ENCODE assay signal across 26 cellular contexts in the genomic region with DNA sequence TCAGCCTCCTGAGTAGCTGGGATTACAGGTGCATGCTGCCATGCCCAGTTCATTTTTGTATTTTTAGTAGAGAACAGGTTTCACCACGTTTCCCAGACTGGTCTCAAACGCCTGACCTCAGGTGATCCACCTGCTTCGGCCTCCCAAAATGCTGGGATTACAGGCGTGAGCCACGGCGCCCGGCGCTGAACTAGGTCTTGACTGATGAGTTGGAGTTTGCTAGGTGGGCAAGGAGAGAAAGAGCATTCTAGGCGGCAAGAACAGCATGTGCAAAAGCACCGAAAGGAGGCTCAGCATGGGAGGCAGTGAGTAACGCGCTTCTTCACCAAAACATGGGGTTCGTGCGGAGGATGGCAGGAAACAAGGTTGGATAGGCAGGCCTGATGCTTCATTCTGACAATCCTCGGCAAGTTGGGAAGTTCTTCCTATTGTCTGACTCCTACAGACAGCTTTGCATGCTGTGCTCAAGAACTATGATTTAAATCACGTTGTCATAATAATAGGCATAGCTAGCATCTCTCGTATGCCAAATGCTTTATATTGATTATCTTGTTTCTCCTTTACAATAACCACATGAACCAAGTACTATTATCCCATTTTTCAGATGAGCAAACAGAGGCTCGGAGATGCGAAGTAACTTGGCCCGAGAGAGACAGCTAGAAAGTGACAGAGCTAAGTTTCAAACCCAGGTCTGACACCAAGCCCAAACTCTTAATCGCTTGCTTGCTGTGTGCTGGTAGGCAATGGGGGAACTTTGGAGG. TPM values are rescaled to one million over a fixed set of nuclear protein-coding genes. Genes with fewer than 3 reads are reported as not detected.
DNase-seq lines count a peak whose midpoint lies in the region; ATAC-seq, FAIRE-seq and TF ChIP-seq lines count a peak whose summit lies in the region.
"Had no signal": no experiment of that assay in that cellular context is flagged by ENCODE, and none has a peak within 500 bp of the region (broad histone marks: within the 10 kb centered on the region; RNA-seq: fewer than 3 reads in every experiment).

No MANE protein-coding gene starts in this region.

- TF ChIP-seq CTCF in K562 (IDR thresholded peaks at IDR 0.05 in 2 of 3, conservative IDR thresholded peaks at IDR 0.05 in 1 of 3; ENCODE audit: insufficient read depth in 2 of 3, low read depth in 1 of 3, low read length in 3 of 3): no peak
- TF ChIP-seq CTCF in endothelial cell (IDR thresholded peaks at IDR 0.05; ENCODE audit: unreplicated experiment): no peak
- TF ChIP-seq CTCF in progenitor cell of endocrine pancreas (IDR thresholded peaks at IDR 0.05; ENCODE audit: unreplicated experiment): no peak

- no peak overlapping the region for H2AFZ ChIP-seq in K562 (ENCODE audit: low read depth, low read length)

- FAIRE-seq in K562 (lab: Jason Lieb, UNC): no peak
- FAIRE-seq: A204.1, G401.6, GM12891 had no signal

- H3K4me1 ChIP-seq in NT2/D1 (ENCODE audit: insufficient read depth, insufficient read length) (peaks cover 14% of the 10 kb centered on the region), K562 (replicated peaks in 1 of 2; ENCODE audit: control insufficient read depth in 2 of 2, insufficient read depth in 2 of 2, low read length in 2 of 2) (no peaks in the 10 kb centered on the region)
- H3K4me1 ChIP-seq: BE2C had no signal

- no peak for DNase-seq in NT2/D1 (ENCODE audit: low read depth, low spot score)
- no peak for DNase-seq in K562 (ENCODE audit: extremely low read depth in 1 of 4, low spot score in 3 of 4)
- no peak for DNase-seq in endothelial cell (ENCODE audit: low spot score)
- DNase-seq in progenitor cell of endocrine pancreas (ENCODE audit: low spot score, unreplicated experiment): no peak
- DNase-seq in DMS53 (lab: John Stamatoyannopoulos, UW): no peak
- DNase-seq in stimulated activated CD4-positive, alpha-beta T cell treated with anti-CD3 and anti-CD28 coated beads, Interleukin-12 subunit alpha, Interleukin-12 subunit beta, amount 100 ng/mL, for 4 hours: no peak
- DNase-seq: 8988T; ACHN; BE2C; C1 segment of cervical spinal cord; CD4-positive, alpha-beta memory T cell; CD4-positive, CD25-positive, alpha-beta regulatory T cell; CD8-positive, alpha-beta memory T cell; COR-L47; DMS 273 treated with DMSO at 0.1 percent for 48 hours; DMS153; DMS79 treated with DMSO at 0.1 percent for 48 hours; GF-D8 had no signal

- WGBS in K562 (ENCODE audit: insufficient coverage, low coverage, missing lambda C conversion rate): 6% methylated on average over 21 of the region's 21 CpGs

- H3K9me3 Mint-ChIP-seq in endothelial cell (ENCODE audit: unreplicated experiment) (no peaks in the 10 kb centered on the region), progenitor cell of endocrine pancreas (ENCODE audit: low read depth) (no peaks in the 10 kb centered on the region)
- H3K9me3 Mint-ChIP-seq: CD4-positive, CD25-positive, alpha-beta regulatory T cell; CD8-positive, alpha-beta memory T cell had no signal

- H3K27ac ChIP-seq in K562 (ENCODE audit: extremely low read depth, low read depth, low read length): no peak overlapping the region
- H3K27ac ChIP-seq: BLaER1 had no signal

- H3K27me3 Mint-ChIP-seq in endothelial cell (ENCODE audit: unreplicated experiment) (peaks cover 6% of the 10 kb centered on the region), progenitor cell of endocrine pancreas (peaks cover 20% of the 10 kb centered on the region)

- H3K36me3 Mint-ChIP-seq in endothelial cell (ENCODE audit: low read depth, unreplicated experiment) (no peaks in the 10 kb centered on the region), progenitor cell of endocrine pancreas (ENCODE audit: insufficient read depth) (no peaks in the 10 kb centered on the region)
- H3K36me3 Mint-ChIP-seq: CD14-positive monocyte had no signal

- no peaks in the 10 kb centered on the region for H3K79me2 ChIP-seq in K562 (ENCODE audit: control insufficient read depth, insufficient read depth, low read length)

- ATAC-seq in K562 (no peak), HG03442 (IDR thresholded peaks at IDR 0.05; ENCODE audit: unreplicated experiment) (no peak)

- in situ Hi-C loops in K562 (cut with MboI): no loop called here

- H3K27ac Mint-ChIP-seq in endothelial cell (ENCODE audit: unreplicated experiment) (peak overlapping the region; percentile 40), progenitor cell of endocrine pancreas (peak overlapping the region; percentile 13)
- H3K27ac Mint-ChIP-seq: CD8-positive, alpha-beta memory T cell had no signal

- H3K4me3 ChIP-seq in NT2/D1 (ENCODE audit: insufficient read length, low read depth) (no peak overlapping the region), K562 (no peak overlapping the region)
- H3K4me3 ChIP-seq: BLaER1 had no signal

- intact Hi-C loops in K562 (cut with micrococcal nuclease): no loop called here

- no peak for TF ChIP-seq RAD21 in K562 (CRISPR knock-in tag; conservative IDR thresholded peaks at IDR 0.05 in 1 of 2, IDR thresholded peaks at IDR 0.05 in 1 of 2)

- no peak for TF ChIP-seq POLR2A in K562 (conservative IDR thresholded peaks at IDR 0.05)

- 0 out of 2 replicates have a peak, but pooled peaks cover 7% of the 10 kb centered on the region for H4K20me1 ChIP-seq in K562 (replicated peaks; ENCODE audit: control insufficient read depth, insufficient read depth, low read length)
- H4K20me1 ChIP-seq: BLaER1 had no signal

- peaks cover 33% of the 10 kb centered on the region for H3K4me1 Mint-ChIP-seq in endothelial cell (ENCODE audit: unreplicated experiment)
- peaks cover 16% of the 10 kb centered on the region for H3K4me1 Mint-ChIP-seq in progenitor cell of endocrine pancreas (ENCODE audit: low read depth)
- H3K4me1 Mint-ChIP-seq: CD4-positive, alpha-beta memory T cell; CD8-positive, alpha-beta memory T cell had no signal

- no peaks in the 10 kb centered on the region for H3K9me3 ChIP-seq in NT2/D1 (ENCODE audit: insufficient read depth, low read length)
- H3K9me3 ChIP-seq in K562 (replicated peaks; ENCODE audit: control insufficient read depth, insufficient read depth, low read depth, low read length): no peaks in the 10 kb centered on the region
- H3K9me3 ChIP-seq: BE2C, BLaER1 had no signal

- peaks cover 2% of the 10 kb centered on the region for H3K9me1 ChIP-seq in K562 (ENCODE audit: control insufficient read depth, insufficient read depth, low read length)

- peak overlapping the region; percentile 51 for H3K9ac ChIP-seq in NT2/D1 (ENCODE audit: insufficient read length, low read depth)
- H3K9ac ChIP-seq in K562 (ENCODE audit: insufficient read depth in 1 of 2, low read depth in 2 of 2, low read length in 2 of 2): no peak overlapping the region
- H3K9ac ChIP-seq: BLaER1 had no signal

- CTCF ChIA-PET in K562 (lab: Yijun Ruan, JAX; ENCODE audit: low intra/inter-chr PET ratio): no interaction called here

- TF ChIP-seq EP300 in K562 (IDR thresholded peaks at IDR 0.05; ENCODE audit: low read length): no peak

- POLR2A ChIA-PET in K562 (lab: Yijun Ruan, JAX): no interaction called here

- no peaks in the 10 kb centered on the region for H3K36me3 ChIP-seq in NT2/D1 (ENCODE audit: insufficient read depth, insufficient read length, low read length)
- no peaks in the 10 kb centered on the region for H3K36me3 ChIP-seq in K562 (ENCODE audit: control insufficient read depth, insufficient read depth, low read length)
- H3K36me3 ChIP-seq: BE2C, BLaER1 had no signal

- H3K4me3 Mint-ChIP-seq in endothelial cell (ENCODE audit: unreplicated experiment) (no peak overlapping the region), progenitor cell of endocrine pancreas (ENCODE audit: low read depth) (no peak overlapping the region)
- H3K4me3 Mint-ChIP-seq: CD14-positive monocyte; CD4-positive, alpha-beta memory T cell; CD4-positive, CD25-positive, alpha-beta regulatory T cell; CD8-positive, alpha-beta memory T cell had no signal

- H3K27me3 ChIP-seq in NT2/D1 (ENCODE audit: insufficient read depth, insufficient read length) (peaks cover 2% of the 10 kb centered on the region), K562 (ENCODE audit: control insufficient read depth in 2 of 2, insufficient read depth in 2 of 2, low read length in 2 of 2) (peaks cover 23 to 43% of the 10 kb centered on the region in 2 experiments)
- H3K27me3 ChIP-seq: BE2C, BLaER1 had no signal

- no peak overlapping the region for H3K4me2 ChIP-seq in K562 (ENCODE audit: insufficient read depth, low read length)
- H3K4me2 ChIP-seq: BLaER1 had no signal

- BruUV-seq in K562 (replicated peaks; lab: Mats Ljungman, UMichigan): no TSS peak

RNA-seq across cellular contexts. Expression of gene NEUROD2, which starts 26.5 kb away (rescaled TPM):
- not detected in 2 replicates for total RNA-seq in K562 (2011; cell fraction: chromatin; rRNA removed; ENCODE audit: low replicate concordance)
- not detected in 2 replicates for total RNA-seq in K562 (2011; cell fraction: nucleolus; rRNA removed)
- total RNA-seq in K562 (2011; cell fraction: nucleoplasm; rRNA removed): not detected in 2 replicates
- total RNA-seq in K562 (2014; rRNA removed): not detected in 2 replicates
- not detected in 2 replicates for total RNA-seq in K562 (2014; rRNA removed; fragmentation: Illumina TruSeq; extraction: Trizol)
- total RNA-seq in K562 (2015; rRNA removed; fragmentation: Illumina TruSeq; extraction: Trizol): not detected in 2 replicates
- total RNA-seq in K562 (2021): not detected in 2 replicates
- polyA plus RNA-seq in K562 (2011; rRNA removed): not detected in 2 replicates
- not detected in 2 replicates for polyA plus RNA-seq in K562 (2011; cell fraction: cytosol; rRNA removed)
- polyA plus RNA-seq in K562 (2011; cell fraction: nucleus; rRNA removed): not detected in 2 replicates
- 0.01 TPM in 1 of 2 replicates, not detected in the other for polyA plus RNA-seq in K562 (2012)
- not detected in 2 replicates for polyA plus RNA-seq in K562 (2014; fragmentation: Illumina TruSeq; extraction: Trizol)
- not detected for polyA plus RNA-seq in K562 (2014; fragmentation: Nextera tagmentation; extraction: Ambion mirVana)
- polyA plus RNA-seq in K562 (2014; rRNA removed): not detected in 2 replicates
- polyA minus RNA-seq in K562 (2011; rRNA and poly(A)+ RNA removed): not detected in 2 replicates
- not detected in 2 replicates for polyA minus RNA-seq in K562 (2011; cell fraction: cytosol; rRNA and poly(A)+ RNA removed)
- polyA minus RNA-seq in K562 (2011; cell fraction: nucleus; rRNA and poly(A)+ RNA removed): not detected in 2 replicates
- not detected for total RNA-seq in endothelial cell (ENCODE audit: unreplicated experiment)
- not detected in 2 replicates for total RNA-seq in progenitor cell of endocrine pancreas
- total RNA-seq: A673; CD4-positive, alpha-beta memory T cell; CD4-positive, CD25-positive, alpha-beta regulatory T cell; CD8-positive, alpha-beta memory T cell had no signal
- polyA plus RNA-seq: AG04450; CD14-positive monocyte; CD4-positive, CD25-positive, alpha-beta regulatory T cell; CD8-positive, alpha-beta memory T cell had no signal

RNA-seq across cellular contexts. Expression of gene PPP1R1B, which starts 45.5 kb away (rescaled TPM):
- not detected in 2 replicates for total RNA-seq in K562 (2011; cell fraction: chromatin; rRNA removed; ENCODE audit: low replicate concordance)
- not detected in 2 replicates for total RNA-seq in K562 (2011; cell fraction: nucleolus; rRNA removed)
- not detected in 2 replicates for total RNA-seq in K562 (2011; cell fraction: nucleoplasm; rRNA removed)
- not detected in 2 replicates for total RNA-seq in K562 (2014; rRNA removed)
- total RNA-seq in K562 (2014; rRNA removed; fragmentation: Illumina TruSeq; extraction: Trizol): 0.07 TPM in 1 of 2 replicates, not detected in the other
- not detected in 2 replicates for total RNA-seq in K562 (2015; rRNA removed; fragmentation: Illumina TruSeq; extraction: Trizol)
- total RNA-seq in K562 (2021): 0.18 TPM in 1 of 2 replicates, not detected in the other
- polyA plus RNA-seq in K562 (2011; rRNA removed): 0.10 TPM in 1 of 2 replicates, not detected in the other
- 0.15 TPM in 1 of 2 replicates, not detected in the other for polyA plus RNA-seq in K562 (2011; cell fraction: cytosol; rRNA removed)
- 0.07 TPM in 1 of 2 replicates, not detected in the other for polyA plus RNA-seq in K562 (2011; cell fraction: nucleus; rRNA removed)
- 0.06 and 0.14 TPM in 2 replicates for polyA plus RNA-seq in K562 (2012)
- 0.10 TPM in 1 of 2 replicates, not detected in the other for polyA plus RNA-seq in K562 (2014; fragmentation: Illumina TruSeq; extraction: Trizol)
- polyA plus RNA-seq in K562 (2014; fragmentation: Nextera tagmentation; extraction: Ambion mirVana): under 1 TPM in 1 of 2 experiments, not detected in 1; 0.07 TPM
- polyA plus RNA-seq in K562 (2014; rRNA removed): not detected in 2 replicates
- polyA minus RNA-seq in K562 (2011; rRNA and poly(A)+ RNA removed): not detected in 2 replicates
- not detected in 2 replicates for polyA minus RNA-seq in K562 (2011; cell fraction: cytosol; rRNA and poly(A)+ RNA removed)
- not detected in 2 replicates for polyA minus RNA-seq in K562 (2011; cell fraction: nucleus; rRNA and poly(A)+ RNA removed)
- not detected for total RNA-seq in endothelial cell (ENCODE audit: unreplicated experiment)
- 0.89 TPM in 1 of 2 replicates, not detected in the other for total RNA-seq in progenitor cell of endocrine pancreas
- total RNA-seq: CD4-positive, alpha-beta memory T cell; CD4-positive, CD25-positive, alpha-beta regulatory T cell; CD8-positive, alpha-beta memory T cell had no signal
- polyA plus RNA-seq: AG04450; CD14-positive monocyte; CD4-positive, alpha-beta memory T cell; CD4-positive, CD25-positive, alpha-beta regulatory T cell; CD8-positive, alpha-beta memory T cell had no signal

RNA-seq across cellular contexts. Expression of gene STARD3, which starts 55.7 kb away (rescaled TPM):
- total RNA-seq in K562 (2011; cell fraction: chromatin; rRNA removed; ENCODE audit: low replicate concordance): 89.9 and 212 TPM in 2 replicates
- total RNA-seq in K562 (2011; cell fraction: nucleolus; rRNA removed): 162 and 190 TPM in 2 replicates
- total RNA-seq in K562 (2011; cell fraction: nucleoplasm; rRNA removed): 132 TPM in 2 replicates
- total RNA-seq in K562 (2014; rRNA removed): 41.1 and 46.0 TPM in 2 replicates
- 18.6 and 22.0 TPM in 2 replicates for total RNA-seq in K562 (2014; rRNA removed; fragmentation: Illumina TruSeq; extraction: Trizol)
- 31.6 and 32.1 TPM in 2 replicates for total RNA-seq in K562 (2015; rRNA removed; fragmentation: Illumina TruSeq; extraction: Trizol)
- total RNA-seq in K562 (2021): 60.2 and 69.3 TPM in 2 replicates
- 64.4 and 64.9 TPM in 2 replicates for polyA plus RNA-seq in K562 (2011; rRNA removed)
- polyA plus RNA-seq in K562 (2011; cell fraction: cytosol; rRNA removed): 45.8 and 114 TPM in 2 replicates
- 254 and 418 TPM in 2 replicates for polyA plus RNA-seq in K562 (2011; cell fraction: nucleus; rRNA removed)
- 58.5 and 83.7 TPM in 2 replicates for polyA plus RNA-seq in K562 (2012)
- 51.1 and 62.4 TPM in 2 replicates for polyA plus RNA-seq in K562 (2014; fragmentation: Illumina TruSeq; extraction: Trizol)
- 1 to 10 TPM in 1 of 2 experiments, under 1 TPM in 1; 0.63 to 1.9 TPM for polyA plus RNA-seq in K562 (2014; fragmentation: Nextera tagmentation; extraction: Ambion mirVana)
- 79.9 and 87.0 TPM in 2 replicates for polyA plus RNA-seq in K562 (2014; rRNA removed)
- polyA minus RNA-seq in K562 (2011; rRNA and poly(A)+ RNA removed): 27.4 and 54.1 TPM in 2 replicates
- 25.1 and 39.6 TPM in 2 replicates for polyA minus RNA-seq in K562 (2011; cell fraction: cytosol; rRNA and poly(A)+ RNA removed)
- polyA minus RNA-seq in K562 (2011; cell fraction: nucleus; rRNA and poly(A)+ RNA removed): 62.2 and 85.6 TPM in 2 replicates
- total RNA-seq in endothelial cell (ENCODE audit: unreplicated experiment): 77.7 TPM
- 57.0 and 62.5 TPM in 2 replicates for total RNA-seq in progenitor cell of endocrine pancreas
